ENCODE assay signal across 8 cellular contexts in genomic region chr5:97162045-97162444, GRCh38. TPM values are rescaled to one million over a fixed set of nuclear protein-coding genes. Genes with fewer than 3 reads are reported as not detected.
A peak's percentile ranks its signal among the peaks of the same experiment; 100 is the strongest.
DNase-seq lines count a peak whose midpoint lies in the region; ATAC-seq, FAIRE-seq and TF ChIP-seq lines count a peak whose summit lies in the region.

No MANE protein-coding gene starts in this region.

- ATAC-seq in GM21515 (IDR thresholded peaks at IDR 0.05; ENCODE audit: unreplicated experiment) (peak; percentile 60), T-helper 17 cell (peak; percentile 51), HepG2 (peak; percentile 80), GM21619 (IDR thresholded peaks at IDR 0.05; ENCODE audit: unreplicated experiment) (no peak)

- peaks cover 4% of the 10 kb centered on the region for H3K36me3 Mint-ChIP-seq in T-helper 17 cell (ENCODE audit: low read depth)

- no TSS peak for BruUV-seq in HepG2 (replicated peaks; lab: Mats Ljungman, UMichigan)

- FAIRE-seq in HepG2 (lab: Jason Lieb, UNC) = peak; percentile 63

- CTCF ChIA-PET in HepG2 (lab: Yijun Ruan, JAX; ENCODE audit: low intra/inter-chr PET ratio, low total read pairs) = interaction anchor here (1.3 to 3.8 kb wide), 5 partner anchors 118 to 548 kb away, joined by 4 to 30 read pairs (median 21); no protein-coding TSS in a partner anchor

- H3K9me3 ChIP-seq in T-helper 17 cell (ENCODE audit: control insufficient read depth, low read length, poor library complexity, severe bottlenecking) (no peaks in the 10 kb centered on the region), HepG2 (ENCODE audit: low read length) (peaks cover 14% of the 10 kb centered on the region)

- WGBS in HepG2 (ENCODE audit: low lambda C conversion rate) = 38% methylated on average over 4 of the region's 4 CpGs

- peaks cover 8% of the 10 kb centered on the region for H3K4me1 Mint-ChIP-seq in T-helper 17 cell

- intact Hi-C loops in HepG2 (cut with micrococcal nuclease; ENCODE audit: unreplicated experiment) = loop anchor here (1.0 to 2.0 kb wide), 6 partner anchors 118 to 548 kb away; partner anchors contain the start of gene LNPEP

- H3K27me3 ChIP-seq in HepG2 (ENCODE audit: control insufficient read depth in 1 of 2, insufficient read depth in 2 of 2, low read length in 2 of 2) = no peaks in the 10 kb centered on the region

- H3K27ac Mint-ChIP-seq in T-helper 17 cell = no peak overlapping the region

- no peak overlapping the region for H3K4me3 Mint-ChIP-seq in T-helper 17 cell

- H2AFZ ChIP-seq in HepG2 (ENCODE audit: low read length) = no peak overlapping the region

- no peak overlapping the region for H3K27ac ChIP-seq in HepG2 (ENCODE audit: extremely low read length, insufficient read depth, low read length)

- H4K20me1 ChIP-seq in HepG2 (ENCODE audit: insufficient read depth, low read length) = no peaks in the 10 kb centered on the region

- in situ Hi-C loops in HepG2 (cut with HindIII; ENCODE audit: extremely low pct_ligation_motif_present, low pct_unique_long_range_greater_than_20kb) = loop anchor here (5.0 to 25.0 kb wide), 3 partner anchors 287 to 550 kb away; partner anchors contain the start of gene ERAP2

- TF ChIP-seq EP300 in HepG2 (IDR thresholded peaks at IDR 0.05; ENCODE audit: low read depth in 2 of 2, low read length in 2 of 2) = no peak
- TF ChIP-seq EP300 in HepG2 (CRISPR knock-in tag; IDR thresholded peaks at IDR 0.05; ENCODE audit: borderline replicate concordance) = no peak

- no peak overlapping the region for H3K9ac ChIP-seq in HepG2 (ENCODE audit: insufficient read depth, low read depth, low read length)

- peak; percentile 72 for DNase-seq in COR-L47 (lab: John Stamatoyannopoulos, UW)
- peak; percentile 46 for DNase-seq in NCI-H1694 treated with DMSO at 0.1 percent for 48 hours (lab: John Stamatoyannopoulos, UW)
- peak in 2 of 3 donors; percentile 12 to 28 for DNase-seq in T-helper 17 cell
- peak; percentile 94 for DNase-seq in dermis blood vessel endothelial cell
- peak; percentile 65 for DNase-seq in HepG2 (ENCODE audit: low spot score)
- peak in 5 of 6 experiments; percentile 9 to 65 (median 26) for DNase-seq in stimulated activated naive CD4-positive, alpha-beta T cell (lab: John Stamatoyannopoulos, UW)

- TF ChIP-seq RAD21 in HepG2 (CRISPR knock-in tag; IDR thresholded peaks at IDR 0.05) = peak; percentile 67

- no peaks in the 10 kb centered on the region for H3K79me2 ChIP-seq in HepG2 (ENCODE audit: insufficient read depth, low read length)

- TF ChIP-seq POLR2A in HepG2 (IDR thresholded peaks at IDR 0.05; ENCODE audit: insufficient read depth in 1 of 2, low read depth in 2 of 2, low read length in 2 of 2) = no peak

- peaks cover 4 to 16% of the 10 kb centered on the region in 2 experiments; a peak in 4 of 5 replicates for H3K36me3 ChIP-seq in HepG2 (replicated peaks in 1 of 2; ENCODE audit: control insufficient read depth in 1 of 2, insufficient read depth in 2 of 2, low read length in 2 of 2)

- no peak overlapping the region for H3K4me2 ChIP-seq in HepG2 (ENCODE audit: low read depth, low read length)

- TF ChIP-seq CTCF in HepG2 (CRISPR knock-in tag; IDR thresholded peaks at IDR 0.05) = peak; percentile 83

- H3K4me1 ChIP-seq in HepG2 (ENCODE audit: insufficient read depth, low read length) = peaks cover 7% of the 10 kb centered on the region; the same call in 1 of the 2 replicates

- POLR2A ChIA-PET in HepG2 (lab: Yijun Ruan, JAX) = no interaction called here

- no peak overlapping the region for H3K4me3 ChIP-seq in HepG2 (replicated peaks in 1 of 3; ENCODE audit: insufficient read depth in 1 of 3, low read depth in 2 of 3, low read length in 3 of 3)

- no peaks in the 10 kb centered on the region for H3K27me3 Mint-ChIP-seq in T-helper 17 cell

TF ChIP-seq in HepG2, 621 proteins besides CTCF, POLR2A, EP300 and RAD21 (continues in another document):
- TF ChIP-seq SMAD3 (CRISPR knock-in tag; IDR thresholded peaks at IDR 0.05) (0 out of 2 replicates have a peak, but pooled peaks have one; percentile 33), SNRNP70 (IDR thresholded peaks at IDR 0.05; ENCODE audit: low read depth, low read length) (no peak), ZSCAN25 (CRISPR knock-in tag; IDR thresholded peaks at IDR 0.05) (no peak), MIXL1 (CRISPR knock-in tag; IDR thresholded peaks at IDR 0.05) (peak; percentile 50; the same call in 1 of the 2 replicates), HMGXB4 (CRISPR knock-in tag; IDR thresholded peaks at IDR 0.05; ENCODE audit: borderline replicate concordance in 1 of 2, low read depth in 1 of 2) (0 out of 4 replicates have a peak, but pooled peaks have one; percentile 25 to 27), ZNF691 (CRISPR knock-in tag; IDR thresholded peaks at IDR 0.05; ENCODE audit: borderline replicate concordance, low read depth) (no peak)

RNA-seq across cellular contexts. Expression of gene LIX1, which starts 19.6 kb away (rescaled TPM):
- total RNA-seq in T-helper 17 cell (not detected), dermis blood vessel endothelial cell (not detected in 2 replicates), HepG2 (2016; rRNA removed; fragmentation: Illumina TruSeq; extraction: Trizol) (not detected in 2 replicates)
- not detected in 2 replicates for total RNA-seq in HepG2 (2016; cell fraction: cytosol; rRNA removed; fragmentation: Illumina TruSeq; extraction: Trizol; ENCODE audit: low read depth)
- not detected in 2 replicates for total RNA-seq in HepG2 (2016; cell fraction: insoluble cytoplasmic fraction; rRNA removed; fragmentation: Illumina TruSeq; extraction: Trizol)
- total RNA-seq in HepG2 (2016; cell fraction: membrane; rRNA removed; fragmentation: Illumina TruSeq; extraction: Trizol) = not detected in 2 replicates
- not detected in 2 replicates for total RNA-seq in HepG2 (2016; cell fraction: nucleus; rRNA removed; fragmentation: Illumina TruSeq; extraction: Trizol)
- not detected in 2 replicates for polyA plus RNA-seq in HepG2 (2011; rRNA removed)
- not detected in 2 replicates for polyA plus RNA-seq in HepG2 (2011; cell fraction: cytosol; rRNA removed)
- not detected in 2 replicates for polyA plus RNA-seq in HepG2 (2011; cell fraction: nucleus; rRNA removed)
- polyA plus RNA-seq in HepG2 (2012) = not detected in 2 replicates
- polyA plus RNA-seq in HepG2 (2016; cell fraction: cytosol; fragmentation: Illumina TruSeq; extraction: Trizol; ENCODE audit: low read depth) = not detected in 2 replicates
- polyA plus RNA-seq in HepG2 (2016; cell fraction: insoluble cytoplasmic fraction; fragmentation: Illumina TruSeq; extraction: Trizol; ENCODE audit: low read depth) = not detected in 2 replicates
- not detected in 2 replicates for polyA plus RNA-seq in HepG2 (2016; cell fraction: membrane; fragmentation: Illumina TruSeq; extraction: Trizol; ENCODE audit: low read depth)
- not detected in 2 replicates for polyA plus RNA-seq in HepG2 (2016; cell fraction: nucleus; fragmentation: Illumina TruSeq; extraction: Trizol; ENCODE audit: insufficient read depth, low read depth)
- not detected in 2 replicates for polyA minus RNA-seq in HepG2 (2011; rRNA and poly(A)+ RNA removed; ENCODE audit: low replicate concordance)
- not detected in 2 replicates for polyA minus RNA-seq in HepG2 (2011; cell fraction: cytosol; rRNA and poly(A)+ RNA removed)
- polyA minus RNA-seq in HepG2 (2011; cell fraction: nucleus; rRNA and poly(A)+ RNA removed) = not detected in 2 replicates

RNA-seq across cellular contexts. Expression of gene RIOK2, which starts 21.0 kb away (rescaled TPM):
- total RNA-seq in T-helper 17 cell (10 to 100 TPM; 16.9 to 27.2 TPM), dermis blood vessel endothelial cell (23.3 and 46.6 TPM in 2 replicates), HepG2 (2016; rRNA removed; fragmentation: Illumina TruSeq; extraction: Trizol) (46.6 and 74.0 TPM in 2 replicates)
- total RNA-seq in HepG2 (2016; cell fraction: cytosol; rRNA removed; fragmentation: Illumina TruSeq; extraction: Trizol; ENCODE audit: low read depth) = 1.7 and 9.3 TPM in 2 replicates
- total RNA-seq in HepG2 (2016; cell fraction: insoluble cytoplasmic fraction; rRNA removed; fragmentation: Illumina TruSeq; extraction: Trizol) = 46.5 and 70.7 TPM in 2 replicates
- 11.0 and 11.8 TPM in 2 replicates for total RNA-seq in HepG2 (2016; cell fraction: membrane; rRNA removed; fragmentation: Illumina TruSeq; extraction: Trizol)
- 32.9 and 39.9 TPM in 2 replicates for total RNA-seq in HepG2 (2016; cell fraction: nucleus; rRNA removed; fragmentation: Illumina TruSeq; extraction: Trizol)
- polyA plus RNA-seq in HepG2 (2011; rRNA removed) = 6.2 and 8.1 TPM in 2 replicates
- polyA plus RNA-seq in HepG2 (2011; cell fraction: cytosol; rRNA removed) = 2.5 and 3.5 TPM in 2 replicates
- 5.5 and 6.4 TPM in 2 replicates for polyA plus RNA-seq in HepG2 (2011; cell fraction: nucleus; rRNA removed)
- polyA plus RNA-seq in HepG2 (2012) = 14.5 and 25.6 TPM in 2 replicates
- 3.0 and 3.2 TPM in 2 replicates for polyA plus RNA-seq in HepG2 (2016; cell fraction: cytosol; fragmentation: Illumina TruSeq; extraction: Trizol; ENCODE audit: low read depth)
- 71.0 and 77.1 TPM in 2 replicates for polyA plus RNA-seq in HepG2 (2016; cell fraction: insoluble cytoplasmic fraction; fragmentation: Illumina TruSeq; extraction: Trizol; ENCODE audit: low read depth)
- polyA plus RNA-seq in HepG2 (2016; cell fraction: membrane; fragmentation: Illumina TruSeq; extraction: Trizol; ENCODE audit: low read depth) = 3.5 and 5.1 TPM in 2 replicates
- polyA plus RNA-seq in HepG2 (2016; cell fraction: nucleus; fragmentation: Illumina TruSeq; extraction: Trizol; ENCODE audit: insufficient read depth, low read depth) = 38.8 and 44.9 TPM in 2 replicates
- 11.8 and 14.9 TPM in 2 replicates for polyA minus RNA-seq in HepG2 (2011; rRNA and poly(A)+ RNA removed; ENCODE audit: low replicate concordance)
- polyA minus RNA-seq in HepG2 (2011; cell fraction: cytosol; rRNA and poly(A)+ RNA removed) = 4.2 and 5.5 TPM in 2 replicates
- 48.5 and 62.5 TPM in 2 replicates for polyA minus RNA-seq in HepG2 (2011; cell fraction: nucleus; rRNA and poly(A)+ RNA removed)

Comparison
In these comparisons a context has a peak if more than half of its experiments do, and no peak if none do; other contexts are left out.
1. DNase-seq: peak in every context shown above with its lines; median percentile 94 in dermis blood vessel endothelial cell; 72 in COR-L47; 65 in HepG2; 46 in NCI-H1694 treated with DMSO at 0.1 percent for 48 hours; 26 in stimulated activated naive CD4-positive, alpha-beta T cell; 20 in T-helper 17 cell.